Comparison of ENCODE assay signal across 8 cellular contexts in the genomic region with DNA sequence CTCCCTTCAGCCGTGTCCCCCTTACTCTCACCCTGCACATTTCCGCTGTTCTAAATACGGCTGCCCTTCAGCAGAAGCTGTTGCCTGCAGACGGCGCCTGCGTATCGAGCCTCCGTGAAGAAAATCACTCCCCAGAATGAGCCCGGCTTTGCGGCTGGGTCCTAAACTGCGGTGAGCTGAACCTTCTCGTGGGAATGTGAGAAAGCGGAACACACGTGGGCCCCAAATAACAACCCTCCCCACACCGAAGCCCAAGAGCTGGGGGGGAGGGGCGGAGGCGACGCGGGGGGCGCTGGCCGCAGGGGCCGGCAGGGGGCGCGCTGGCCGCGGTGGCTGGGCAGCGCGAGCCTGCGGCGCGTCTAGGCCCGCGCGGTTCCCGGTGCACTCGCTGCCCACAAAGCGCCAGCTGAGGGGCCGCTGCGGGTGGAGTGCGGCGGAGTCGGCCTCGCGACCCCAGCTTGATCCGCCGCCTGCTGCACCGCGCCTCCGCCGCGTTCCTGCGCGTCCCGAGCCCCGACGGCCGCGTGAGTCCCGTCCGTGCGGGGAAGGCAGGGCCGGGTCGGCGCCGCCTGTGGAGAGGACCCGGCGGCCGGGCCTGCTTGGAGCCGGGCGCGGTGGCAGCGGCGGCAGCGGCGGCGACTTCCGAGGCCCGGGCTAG. TPM values are rescaled to one million over a fixed set of nuclear protein-coding genes. Genes with fewer than 3 reads are reported as not detected.
DNase-seq lines count a peak whose midpoint lies in the region; ATAC-seq and TF ChIP-seq lines count a peak whose summit lies in the region.

A gene with protein sequence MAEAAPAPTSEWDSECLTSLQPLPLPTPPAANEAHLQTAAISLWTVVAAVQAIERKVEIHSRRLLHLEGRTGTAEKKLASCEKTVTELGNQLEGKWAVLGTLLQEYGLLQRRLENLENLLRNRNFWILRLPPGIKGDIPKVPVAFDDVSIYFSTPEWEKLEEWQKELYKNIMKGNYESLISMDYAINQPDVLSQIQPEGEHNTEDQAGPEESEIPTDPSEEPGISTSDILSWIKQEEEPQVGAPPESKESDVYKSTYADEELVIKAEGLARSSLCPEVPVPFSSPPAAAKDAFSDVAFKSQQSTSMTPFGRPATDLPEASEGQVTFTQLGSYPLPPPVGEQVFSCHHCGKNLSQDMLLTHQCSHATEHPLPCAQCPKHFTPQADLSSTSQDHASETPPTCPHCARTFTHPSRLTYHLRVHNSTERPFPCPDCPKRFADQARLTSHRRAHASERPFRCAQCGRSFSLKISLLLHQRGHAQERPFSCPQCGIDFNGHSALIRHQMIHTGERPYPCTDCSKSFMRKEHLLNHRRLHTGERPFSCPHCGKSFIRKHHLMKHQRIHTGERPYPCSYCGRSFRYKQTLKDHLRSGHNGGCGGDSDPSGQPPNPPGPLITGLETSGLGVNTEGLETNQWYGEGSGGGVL (plus strand): TSS at position 382 of the 658 bp plus-strand sequence. CDS start 290 bp downstream, outside the sequence.

- ATAC-seq in HG02571 (IDR thresholded peaks at IDR 0.05; ENCODE audit: unreplicated experiment), result peak; percentile 77
- peak; percentile 90 to 96 for ATAC-seq in left cardiac atrium

- 0 to 1% (median 0%) methylated on average over 12 to 78 of the region's 78 CpGs for WGBS in adrenal gland, 4 donors
- WGBS in prostate gland, result under 1% methylated on average over 40 of the region's 78 CpGs

- H3K4me3 ChIP-seq in GM12875 (ENCODE audit: low read depth, low read length) (peak within 1 kb of the TSS; percentile 93), NB4 (ENCODE audit: low read depth, low read length) (peak within 1 kb of the TSS; percentile 90), adrenal gland (peak within 1 kb of the TSS; percentile 69 to 83 (median 76)), prostate gland (peak within 1 kb of the TSS; percentile 93 to 98), uterus (peak within 1 kb of the TSS; percentile 48 to 78)

- H3K4me1 ChIP-seq in adrenal gland (replicated peaks in 1 of 2), result peaks cover 3 to 20% of the 10 kb centered on the region in 2 donors
- no peaks in the 10 kb centered on the region for H3K4me1 ChIP-seq in prostate gland (replicated peaks)
- H3K4me1 ChIP-seq in uterus, result no peaks in the 10 kb centered on the region

- TF ChIP-seq POLR2A in NB4 (IDR thresholded peaks at IDR 0.05; ENCODE audit: extremely low read depth, insufficient read length) (peak; percentile 73), adrenal gland (IDR thresholded peaks at IDR 0.05) (peak; percentile 71 to 84), prostate gland (IDR thresholded peaks at IDR 0.05) (peak; percentile 34), uterus (IDR thresholded peaks at IDR 0.05) (peak in 1 of 2 donors; percentile 58)

- H3K9me3 ChIP-seq in adrenal gland (replicated peaks in 1 of 3) (no peaks in the 10 kb centered on the region), prostate gland (no peaks in the 10 kb centered on the region), uterus (no peaks in the 10 kb centered on the region)

- TF ChIP-seq CTCF in GM12875 (IDR thresholded peaks at IDR 0.05; ENCODE audit: borderline replicate concordance, insufficient read depth, low read depth, low read length), result peak; percentile 81
- TF ChIP-seq CTCF in NB4 (IDR thresholded peaks at IDR 0.05; ENCODE audit: low read depth, low read length), result no peak
- peak; percentile 12 to 91 (median 66) for TF ChIP-seq CTCF in adrenal gland (IDR thresholded peaks at IDR 0.05)
- peak; percentile 67 to 96 (median 76) for TF ChIP-seq CTCF in prostate gland (IDR thresholded peaks at IDR 0.05)
- TF ChIP-seq CTCF in uterus (IDR thresholded peaks at IDR 0.05), result peak; percentile 43 to 95 (median 72)

- H3K27ac ChIP-seq in adrenal gland (peak within 1 kb of the TSS; percentile 62 to 97 (median 93)), prostate gland (peak within 1 kb of the TSS; percentile 85 to 93), uterus (peak within 1 kb of the TSS; percentile 77 to 86)

- DNase-seq in NB4 (ENCODE audit: low read depth) (peak; percentile 91), T-helper 1 cell (peak; percentile 60 to 79 (median 70)), adrenal gland (peak; percentile 66 to 81 (median 73)), left cardiac atrium (peak; percentile 82), prostate gland (ENCODE audit: low spot score) (peak; percentile 59), uterus (peak; percentile 46 to 72)

- H3K36me3 ChIP-seq in adrenal gland (replicated peaks in 1 of 2) (no peaks in the 10 kb centered on the region), prostate gland (no peaks in the 10 kb centered on the region), uterus (no peaks in the 10 kb centered on the region)

- no peaks in the 10 kb centered on the region for H3K27me3 ChIP-seq in adrenal gland
- no peaks in the 10 kb centered on the region for H3K27me3 ChIP-seq in prostate gland (replicated peaks; ENCODE audit: insufficient read depth)
- H3K27me3 ChIP-seq in uterus, result no peaks in the 10 kb centered on the region

- intact Hi-C loops in adrenal gland (cut with DNase I) (loop anchor here in 1 of 2 donors (10.0 kb wide), 1 partner anchor 52 kb away; the partner anchor contains the start of gene ZNF786), left cardiac atrium (cut with DNase I) (loop anchor here in 1 of 2 donors (2.0 kb wide), 1 partner anchor 20 kb away; the partner anchor contains the start of gene ZNF425), prostate gland (cut with DNase I) (loop anchor here (2.0 kb wide), 1 partner anchor 20 kb away; the partner anchor contains the start of gene ZNF425), uterus (cut with DNase I; ENCODE audit: low total_unique reads) (no loop called here)

RNA-seq across cellular contexts. Expression of the gene that starts here (rescaled TPM):
- 10 to 100 TPM; 11.3 to 18.7 (median 14.7) TPM for total RNA-seq in adrenal gland
- 1 to 10 TPM; 2.0 to 8.5 (median 3.6) TPM for polyA plus RNA-seq in adrenal gland
- 10 to 100 TPM in 1 of 2 donors, 1 to 10 TPM in 1; 7.3 to 10.7 TPM for total RNA-seq in left cardiac atrium
- total RNA-seq in prostate gland, result 10 to 100 TPM; 27.6 to 28.9 TPM
- total RNA-seq in uterus, result 10 to 100 TPM in 3 of 4 donors, 1 to 10 TPM in 1; 7.6 to 22.6 (median 16.5) TPM

Comparison
In these comparisons a context has a peak if more than half of its experiments do, and no peak if none do; other contexts are left out.
1. Peak in every context shown above with its lines: DNase-seq, ATAC-seq, H3K4me3 ChIP-seq and H3K27ac ChIP-seq.